17 cellular contexts compared by ENCODE assay signal in genomic region chr13:98109226-98109625, GRCh38. TPM values are rescaled to one million over a fixed set of nuclear protein-coding genes. Genes with fewer than 3 reads are reported as not detected.
A peak's percentile ranks its signal among the peaks of the same experiment; 100 is the strongest.
DNase-seq lines count a peak whose midpoint lies in the region; ATAC-seq and TF ChIP-seq lines count a peak whose summit lies in the region.
"Had no signal": no experiment of that assay in that cellular context is flagged by ENCODE, and none has a peak within 500 bp of the region (broad histone marks: within the 10 kb centered on the region; RNA-seq: fewer than 3 reads in every experiment).

No MANE protein-coding gene starts in this region.

- intact Hi-C loops in PC-9 (cut with micrococcal nuclease; ENCODE audit: unreplicated experiment) = no loop called here

- H3K4me1 ChIP-seq in PC-9 (replicated peaks; ENCODE audit: insufficient read depth) = no peaks in the 10 kb centered on the region
- peaks cover 11% of the 10 kb centered on the region for H3K4me1 ChIP-seq in neural progenitor cell
- H3K4me1 ChIP-seq: BLaER1 treated with 17β-estradiol and CSF1 and Interleukin-3, amounts not matched to agents 10 nM and 100 nM; Caco-2 had no signal

- H2AFZ ChIP-seq in PC-9 = 0 out of 2 replicates have a peak overlapping the region, but pooled peaks have one; percentile 0
- peak overlapping the region; percentile 9 for H2AFZ ChIP-seq in neural progenitor cell (replicated peaks)

- H3K36me3 ChIP-seq in PC-9 (ENCODE audit: low read depth) = no peaks in the 10 kb centered on the region
- H3K36me3 ChIP-seq in neural progenitor cell = no peaks in the 10 kb centered on the region
- H3K36me3 ChIP-seq: BLaER1 treated with 17β-estradiol and CSF1 and Interleukin-3, amounts not matched to agents 10 nM and 100 nM had no signal

- ATAC-seq in WTC11 (no peak), GM18873 (IDR thresholded peaks at IDR 0.05; ENCODE audit: low FRiP score, unreplicated experiment) (no peak)
- ATAC-seq: CD8-positive, alpha-beta T cell had no signal

- H3K9me3 ChIP-seq in PC-9 (ENCODE audit: insufficient read depth, low read depth) (no peaks in the 10 kb centered on the region), neural progenitor cell (ENCODE audit: low read depth) (no peaks in the 10 kb centered on the region)
- H3K9me3 ChIP-seq: Caco-2 had no signal

- no peaks in the 10 kb centered on the region for H3K27me3 ChIP-seq in PC-9 (ENCODE audit: insufficient read depth, low read depth)
- H3K27me3 ChIP-seq in neural progenitor cell = no peaks in the 10 kb centered on the region
- H3K27me3 ChIP-seq: BLaER1 treated with 17β-estradiol and CSF1 and Interleukin-3, amounts not matched to agents 10 nM and 100 nM had no signal

- H3K27ac ChIP-seq in PC-9 = no peak overlapping the region
- no peak overlapping the region for H3K27ac ChIP-seq in neural progenitor cell
- H3K27ac ChIP-seq: BLaER1 treated with 17β-estradiol and CSF1 and Interleukin-3, amounts not matched to agents 10 nM and 100 nM; C4-2B had no signal

- no peaks in the 10 kb centered on the region for H4K20me1 ChIP-seq in PC-9 (ENCODE audit: insufficient read depth)
- H4K20me1 ChIP-seq in neural progenitor cell (ENCODE audit: low read depth) = no peaks in the 10 kb centered on the region
- H4K20me1 ChIP-seq: BLaER1 treated with 17β-estradiol and CSF1 and Interleukin-3, amounts not matched to agents 10 nM and 100 nM had no signal

- no peak for TF ChIP-seq CTCF in PC-9 (conservative IDR thresholded peaks at IDR 0.05)
- no peak for TF ChIP-seq CTCF in WTC11 (IDR thresholded peaks at IDR 0.05)
- no peak for TF ChIP-seq CTCF in neural progenitor cell (IDR thresholded peaks at IDR 0.05)

- H3F3A ChIP-seq in PC-9 (ENCODE audit: insufficient read depth, low read depth) = no peaks in the 10 kb centered on the region
- H3F3A ChIP-seq in neural progenitor cell (ENCODE audit: low read depth) = no peaks in the 10 kb centered on the region

- H3K36me3 Mint-ChIP-seq in WTC11 (no peaks in the 10 kb centered on the region; the same call in 1 of the 2 replicates), neural progenitor cell (no peaks in the 10 kb centered on the region)
- H3K36me3 Mint-ChIP-seq: CD8-positive, alpha-beta T cell had no signal

- CTCF ChIA-PET in PC-9 (lab: Charles Lee) (interaction anchor here (0.6 kb wide), 1 partner anchor 315 kb away, joined by 3 read pairs; no protein-coding TSS in a partner anchor), WTC11 (lab: Charles Lee) (no interaction called here)

- H3K4me3 Mint-ChIP-seq in WTC11 (no peak overlapping the region), neural progenitor cell (no peak overlapping the region)
- H3K4me3 Mint-ChIP-seq: B cell; CD4-positive, alpha-beta T cell; CD8-positive, alpha-beta T cell had no signal

- no peak overlapping the region for H3K27ac Mint-ChIP-seq in WTC11
- no peak overlapping the region for H3K27ac Mint-ChIP-seq in neural progenitor cell
- H3K27ac Mint-ChIP-seq: B cell; CD4-positive, alpha-beta T cell; CD8-positive, alpha-beta T cell had no signal

- no TSS peak for BruUV-seq in PC-9 (replicated peaks; lab: Mats Ljungman, UMichigan)

- no peaks in the 10 kb centered on the region for H3K27me3 Mint-ChIP-seq in WTC11 (ENCODE audit: low read depth)
- H3K27me3 Mint-ChIP-seq in neural progenitor cell (ENCODE audit: insufficient read depth, low read depth) = peaks cover 8% of the 10 kb centered on the region
- H3K27me3 Mint-ChIP-seq: CD4-positive, alpha-beta T cell had no signal

- no peaks in the 10 kb centered on the region for H3K79me2 ChIP-seq in PC-9 (ENCODE audit: low read depth)
- no peaks in the 10 kb centered on the region for H3K79me2 ChIP-seq in neural progenitor cell (ENCODE audit: low read depth)

- H3K9me2 ChIP-seq in PC-9 (ENCODE audit: insufficient read depth) = no peaks in the 10 kb centered on the region

- H3K4me2 ChIP-seq in PC-9 = no peak overlapping the region
- H3K4me2 ChIP-seq in neural progenitor cell = no peak overlapping the region
- H3K4me2 ChIP-seq: BLaER1 treated with 17β-estradiol and CSF1 and Interleukin-3, amounts not matched to agents 10 nM and 100 nM had no signal

- H3K4me1 Mint-ChIP-seq in WTC11 = peaks cover 11% of the 10 kb centered on the region
- H3K4me1 Mint-ChIP-seq in neural progenitor cell = peaks cover 2% of the 10 kb centered on the region
- H3K4me1 Mint-ChIP-seq: B cell had no signal

- DNase-seq in PC-9 = peak in 1 of 2 experiments; percentile 21
- no peak for DNase-seq in WTC11 (ENCODE audit: low spot score)
- DNase-seq in neural progenitor cell (ENCODE audit: low spot score) = no peak
- no peak for DNase-seq in ACHN
- DNase-seq in NCI-H510A (lab: John Stamatoyannopoulos, UW) = no peak
- DNase-seq: 8988T; AML-193; Calu3; CD4-positive, alpha-beta T cell; CD8-positive, alpha-beta T cell; DMS79 treated with DMSO at 0.1 percent for 48 hours; GF-D8 had no signal

- H3K4me3 ChIP-seq in PC-9 = no peak overlapping the region
- no peak overlapping the region for H3K4me3 ChIP-seq in neural progenitor cell
- H3K4me3 ChIP-seq: BLaER1 treated with 17β-estradiol and CSF1 and Interleukin-3, amounts not matched to agents 10 nM and 100 nM had no signal

- in situ Hi-C loops in ACHN (cut with HindIII; ENCODE audit: low pct_ligation_motif_present, low pct_unique_long_range_greater_than_20kb, low sequenced_read_pairs) = no loop called here

- H3K9ac ChIP-seq in neural progenitor cell = no peak overlapping the region
- H3K9ac ChIP-seq: BLaER1 treated with 17β-estradiol and CSF1 and Interleukin-3, amounts not matched to agents 10 nM and 100 nM had no signal

- POLR2A ChIA-PET in PC-9 (lab: Charles Lee; ENCODE audit: unreplicated experiment) (no interaction called here), WTC11 (lab: Charles Lee) (no interaction called here)

- H3K9me3 Mint-ChIP-seq in WTC11 = peaks cover 14% of the 10 kb centered on the region
- peaks cover 2% of the 10 kb centered on the region for H3K9me3 Mint-ChIP-seq in neural progenitor cell
- H3K9me3 Mint-ChIP-seq: CD4-positive, alpha-beta T cell; CD8-positive, alpha-beta T cell had no signal

TF ChIP-seq in WTC11, 78 proteins besides CTCF, POLR2A, EP300 and RAD21:
- TF ChIP-seq NFYB (CRISPR knock-in tag; conservative IDR thresholded peaks at IDR 0.05; ENCODE audit: low read depth) = peak; percentile 36
- TF ChIP-seq, protein P1, sequence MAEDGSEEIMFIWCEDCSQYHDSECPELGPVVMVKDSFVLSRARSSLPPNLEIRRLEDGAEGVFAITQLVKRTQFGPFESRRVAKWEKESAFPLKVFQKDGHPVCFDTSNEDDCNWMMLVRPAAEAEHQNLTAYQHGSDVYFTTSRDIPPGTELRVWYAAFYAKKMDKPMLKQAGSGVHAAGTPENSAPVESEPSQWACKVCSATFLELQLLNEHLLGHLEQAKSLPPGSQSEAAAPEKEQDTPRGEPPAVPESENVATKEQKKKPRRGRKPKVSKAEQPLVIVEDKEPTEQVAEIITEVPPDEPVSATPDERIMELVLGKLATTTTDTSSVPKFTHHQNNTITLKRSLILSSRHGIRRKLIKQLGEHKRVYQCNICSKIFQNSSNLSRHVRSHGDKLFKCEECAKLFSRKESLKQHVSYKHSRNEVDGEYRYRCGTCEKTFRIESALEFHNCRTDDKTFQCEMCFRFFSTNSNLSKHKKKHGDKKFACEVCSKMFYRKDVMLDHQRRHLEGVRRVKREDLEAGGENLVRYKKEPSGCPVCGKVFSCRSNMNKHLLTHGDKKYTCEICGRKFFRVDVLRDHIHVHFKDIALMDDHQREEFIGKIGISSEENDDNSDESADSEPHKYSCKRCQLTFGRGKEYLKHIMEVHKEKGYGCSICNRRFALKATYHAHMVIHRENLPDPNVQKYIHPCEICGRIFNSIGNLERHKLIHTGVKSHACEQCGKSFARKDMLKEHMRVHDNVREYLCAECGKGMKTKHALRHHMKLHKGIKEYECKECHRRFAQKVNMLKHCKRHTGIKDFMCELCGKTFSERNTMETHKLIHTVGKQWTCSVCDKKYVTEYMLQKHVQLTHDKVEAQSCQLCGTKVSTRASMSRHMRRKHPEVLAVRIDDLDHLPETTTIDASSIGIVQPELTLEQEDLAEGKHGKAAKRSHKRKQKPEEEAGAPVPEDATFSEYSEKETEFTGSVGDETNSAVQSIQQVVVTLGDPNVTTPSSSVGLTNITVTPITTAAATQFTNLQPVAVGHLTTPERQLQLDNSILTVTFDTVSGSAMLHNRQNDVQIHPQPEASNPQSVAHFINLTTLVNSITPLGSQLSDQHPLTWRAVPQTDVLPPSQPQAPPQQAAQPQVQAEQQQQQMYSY (CRISPR knock-in tag; IDR thresholded peaks at IDR 0.05) = no peak
- TF ChIP-seq, protein P2, sequence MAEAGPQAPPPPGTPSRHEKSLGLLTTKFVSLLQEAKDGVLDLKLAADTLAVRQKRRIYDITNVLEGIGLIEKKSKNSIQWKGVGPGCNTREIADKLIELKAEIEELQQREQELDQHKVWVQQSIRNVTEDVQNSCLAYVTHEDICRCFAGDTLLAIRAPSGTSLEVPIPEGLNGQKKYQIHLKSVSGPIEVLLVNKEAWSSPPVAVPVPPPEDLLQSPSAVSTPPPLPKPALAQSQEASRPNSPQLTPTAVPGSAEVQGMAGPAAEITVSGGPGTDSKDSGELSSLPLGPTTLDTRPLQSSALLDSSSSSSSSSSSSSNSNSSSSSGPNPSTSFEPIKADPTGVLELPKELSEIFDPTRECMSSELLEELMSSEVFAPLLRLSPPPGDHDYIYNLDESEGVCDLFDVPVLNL (CRISPR knock-in tag; IDR thresholded peaks at IDR 0.05; ENCODE audit: borderline replicate concordance, low read depth) = no peak

RNA-seq across cellular contexts. Expression of gene FARP1, which starts 33.7 kb away (rescaled TPM):
- total RNA-seq in PC-9 (2021) = 40.1 and 62.1 TPM in 2 replicates
- 80.8 to 96.6 TPM (median 91.1 TPM) in 3 replicates for total RNA-seq in WTC11 (2021)
- total RNA-seq in neural progenitor cell (ENCODE audit: low replicate concordance) = 52.9 and 78.0 TPM in 2 replicates
